In the genomic region with DNA sequence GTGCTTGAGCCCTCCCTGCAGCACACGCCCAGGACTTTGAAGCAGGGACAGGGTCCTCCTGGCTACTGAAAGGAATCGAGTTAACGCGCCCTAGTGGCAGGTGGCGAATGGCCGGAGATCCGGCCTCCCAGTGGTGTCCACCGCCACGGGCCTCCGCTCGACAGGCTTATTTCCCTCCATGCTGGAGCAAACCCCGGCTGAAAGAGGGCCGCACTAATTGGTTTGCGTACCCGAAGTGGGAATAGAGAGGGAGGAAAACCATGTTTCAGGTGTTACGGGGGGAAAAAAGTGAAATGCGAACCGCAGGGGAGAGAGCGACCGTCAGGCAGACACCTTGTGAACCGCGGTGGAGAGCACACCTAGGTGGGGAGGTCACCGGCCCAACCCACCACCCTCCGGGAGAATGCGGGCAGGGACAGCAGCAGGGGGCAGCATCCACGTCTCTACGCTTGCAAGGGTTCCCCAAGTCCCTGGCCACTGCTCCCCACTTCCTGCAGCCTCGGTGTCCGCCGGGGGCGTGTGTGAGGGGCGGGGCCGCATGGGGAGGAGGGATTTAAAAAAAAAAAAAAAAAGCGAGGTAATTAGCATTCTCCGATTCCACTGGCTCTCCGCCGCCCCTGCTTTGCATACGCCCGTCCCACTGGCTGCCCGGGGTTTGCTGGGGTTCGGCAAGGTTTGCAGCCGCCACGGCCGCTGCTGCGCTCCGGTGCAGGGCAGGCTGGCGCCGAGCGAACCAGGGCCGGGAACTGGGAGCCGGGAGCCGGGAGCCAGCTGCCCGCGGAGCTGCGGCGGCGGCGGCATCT, we compare ENCODE assay signal across 8 cellular contexts.
DNase-seq lines count a peak whose midpoint lies in the region; ATAC-seq, FAIRE-seq and TF ChIP-seq lines count a peak whose summit lies in the region.

No MANE protein-coding gene starts in this region.

- H3K27me3 Mint-ChIP-seq in MCF 10A (ENCODE audit: insufficient read depth, unreplicated experiment) = peaks cover 54% of the 10 kb centered on the region

- no peaks in the 10 kb centered on the region for H3F3A ChIP-seq in smooth muscle cell (ENCODE audit: low read depth)

- BruUV-seq in MCF 10A (replicated peaks; lab: Mats Ljungman, UMichigan) = no TSS peak

- no peak overlapping the region for H3K9ac ChIP-seq in smooth muscle cell (ENCODE audit: low read depth)

- H3K9me3 ChIP-seq in WERI-Rb-1 (ENCODE audit: severe bottlenecking) (no peaks in the 10 kb centered on the region), smooth muscle cell (replicated peaks; ENCODE audit: low read depth) (no peaks in the 10 kb centered on the region)

- H4K20me1 ChIP-seq in smooth muscle cell (ENCODE audit: low read depth) = no peaks in the 10 kb centered on the region

- H3K27ac ChIP-seq in WERI-Rb-1 = peak overlapping the region; percentile 9; the same call in 1 of the 2 replicates
- no peak overlapping the region for H3K27ac ChIP-seq in smooth muscle cell (ENCODE audit: low read depth)

- H3K79me2 ChIP-seq in smooth muscle cell (ENCODE audit: low read depth) = no peaks in the 10 kb centered on the region

- ATAC-seq in GM21360 (IDR thresholded peaks at IDR 0.05; ENCODE audit: unreplicated experiment) = no peak

- H3K4me2 ChIP-seq in smooth muscle cell = peak overlapping the region; percentile 98

- intact Hi-C loops in MCF 10A (cut with micrococcal nuclease) = loop anchor here (2.0 to 5.0 kb wide), 3 partner anchors 85 to 289 kb away; no protein-coding TSS in a partner anchor

- POLR2A ChIA-PET in MCF 10A (lab: Yijun Ruan, JAX) = interaction anchor here (0.8 to 1.4 kb wide), 2 partner anchors 22 to 364 kb away, joined by 3 to 10 read pairs; no protein-coding TSS in a partner anchor

- peaks cover 19% of the 10 kb centered on the region for H3K4me1 ChIP-seq in smooth muscle cell (ENCODE audit: low read depth)

- no peak for TF ChIP-seq POLR2A in GM12891 (IDR thresholded peaks at IDR 0.05; ENCODE audit: low read depth, low read length)

- peaks cover 37% of the 10 kb centered on the region for H3K27me3 ChIP-seq in WERI-Rb-1 (ENCODE audit: insufficient read depth, low read depth, severe bottlenecking)
- H3K27me3 ChIP-seq in smooth muscle cell (ENCODE audit: low read depth) = peaks cover 97% of the 10 kb centered on the region

- H3K4me3 Mint-ChIP-seq in MCF 10A (ENCODE audit: unreplicated experiment) = peak overlapping the region; percentile 77

- no peak for FAIRE-seq in GM12891 (lab: Jason Lieb, UNC)

- DNase-seq in GM12891 (ENCODE audit: insufficient read length, low spot score) (peak; percentile 32), NCI-H146 (lab: John Stamatoyannopoulos, UW) (peak; percentile 97), WERI-Rb-1 (peak; percentile 94), MCF 10A (ENCODE audit: unreplicated experiment) (peak; percentile 92), iPS-NIHi11 (ENCODE audit: low spot score) (peak; percentile 98), smooth muscle cell (lab: John Stamatoyannopoulos, UW; ENCODE audit: unreplicated experiment) (peak; percentile 42), GM19238 (ENCODE audit: insufficient read length, low spot score) (no peak)

- peak overlapping the region; percentile 68 for H2AFZ ChIP-seq in smooth muscle cell (ENCODE audit: low read depth)

- H3K36me3 ChIP-seq in WERI-Rb-1 = no peaks in the 10 kb centered on the region
- no peaks in the 10 kb centered on the region for H3K36me3 ChIP-seq in smooth muscle cell (ENCODE audit: low read depth)

- peaks cover 5% of the 10 kb centered on the region for H3K4me1 Mint-ChIP-seq in MCF 10A (ENCODE audit: insufficient read depth, unreplicated experiment)

- TF ChIP-seq CTCF in WERI-Rb-1 (IDR thresholded peaks at IDR 0.05; ENCODE audit: low read depth, low read length) (peak; percentile 74), MCF 10A (IDR thresholded peaks at IDR 0.05; ENCODE audit: unreplicated experiment) (peak; percentile 14), smooth muscle cell (IDR thresholded peaks at IDR 0.05; ENCODE audit: borderline replicate concordance, insufficient read depth, poor library complexity, severe bottlenecking) (no peak)

- CTCF ChIA-PET in MCF 10A (lab: Yijun Ruan, JAX) = interaction anchor here (0.6 to 2.2 kb wide), 3 partner anchors 186 to 1055 kb away, joined by 3 to 5 read pairs (median 4); no protein-coding TSS in a partner anchor

- H3K4me3 ChIP-seq in WERI-Rb-1 (ENCODE audit: low read depth, low read length) (peak overlapping the region; percentile 82), smooth muscle cell (peak overlapping the region; percentile 65)

- no peaks in the 10 kb centered on the region for H3K9me3 Mint-ChIP-seq in MCF 10A (ENCODE audit: unreplicated experiment)

- H3K27ac Mint-ChIP-seq in MCF 10A (ENCODE audit: low read depth, unreplicated experiment) = no peak overlapping the region

- H3K36me3 Mint-ChIP-seq in MCF 10A (ENCODE audit: insufficient read depth, unreplicated experiment) = no peaks in the 10 kb centered on the region

- 2% methylated on average over 57 of the region's 58 CpGs for WGBS in smooth muscle cell (ENCODE audit: low lambda C conversion rate)

TF ChIP-seq in GM12891, 5 proteins besides CTCF, POLR2A, EP300 and RAD21:
- TF ChIP-seq POLR2AphosphoS5 (IDR thresholded peaks at IDR 0.05; ENCODE audit: low read depth, low read length) (no peak), PAX5 (IDR thresholded peaks at IDR 0.05; ENCODE audit: insufficient read depth, low read length, severe bottlenecking) (no peak), TAF1 (IDR thresholded peaks at IDR 0.05; ENCODE audit: low read depth, low read length) (no peak), POU2F2 (IDR thresholded peaks at IDR 0.05; ENCODE audit: low read depth, low read length) (no peak), SPI1 (IDR thresholded peaks at IDR 0.05; ENCODE audit: low read depth, low read length) (no peak)
TF ChIP-seq in GM12891: peak in this region for 0.
